In genomic region chr17:80362428-80363119, GRCh38 we compare ENCODE assay signal across 14 cellular contexts. TPM values are rescaled to one million over a fixed set of nuclear protein-coding genes. Genes with fewer than 3 reads are reported as not detected.
DNase-seq lines count a peak whose midpoint lies in the region; ATAC-seq and TF ChIP-seq lines count a peak whose summit lies in the region.
"Had no signal": no experiment of that assay in that cellular context is flagged by ENCODE, and none has a peak within 500 bp of the region (broad histone marks: within the 10 kb centered on the region; RNA-seq: fewer than 3 reads in every experiment).

No MANE protein-coding gene starts in this region.

- H3K27me3 ChIP-seq in lower lobe of right lung (ENCODE audit: low read depth) = no peaks in the 10 kb centered on the region
- H3K27me3 ChIP-seq: breast epithelium had no signal

- no peaks in the 10 kb centered on the region for H3K27me3 Mint-ChIP-seq in activated naive CD8-positive, alpha-beta T cell treated with anti-CD3 and anti-CD28 coated beads, Interleukin-2, amount 10 ng/mL, durations not matched to agents 7 days and 5 days
- H3K27me3 Mint-ChIP-seq in activated naive CD8-positive, alpha-beta T cell treated with anti-CD3 and anti-CD28 coated beads for 36 hours = no peaks in the 10 kb centered on the region

- ATAC-seq in activated naive CD8-positive, alpha-beta T cell treated with anti-CD3 and anti-CD28 coated beads, Interleukin-2, amount 10 ng/mL, durations not matched to agents 7 days and 5 days (ENCODE audit: low read depth) = no peak
- ATAC-seq in lower lobe of right lung (no peak), HG03280 (IDR thresholded peaks at IDR 0.05; ENCODE audit: unreplicated experiment) (no peak), HG02938 (IDR thresholded peaks at IDR 0.05; ENCODE audit: unreplicated experiment) (no peak)
- ATAC-seq: activated T-cell treated with anti-CD3 and anti-CD28 coated beads, Interleukin-2, amount 50 U/mL, for 4 hours had no signal

- no peak overlapping the region for H3K4me3 Mint-ChIP-seq in activated naive CD8-positive, alpha-beta T cell treated with anti-CD3 and anti-CD28 coated beads, Interleukin-2, amount 10 ng/mL, durations not matched to agents 7 days and 5 days
- H3K4me3 Mint-ChIP-seq in activated naive CD8-positive, alpha-beta T cell treated with anti-CD3 and anti-CD28 coated beads for 36 hours = no peak overlapping the region
- H3K4me3 Mint-ChIP-seq: activated T-cell treated with anti-CD3 and anti-CD28 coated beads, Interleukin-2, amount 50 U/mL, for 4 hours had no signal

- H3K27ac ChIP-seq in lower lobe of right lung = peak overlapping the region; percentile 11

- intact Hi-C loops in lower lobe of right lung (cut with DNase I) = no loop called here

- POLR2A ChIA-PET in activated naive CD8-positive, alpha-beta T cell treated with anti-CD3 and anti-CD28 coated beads, Interleukin-2, amount 10 ng/mL, durations not matched to agents 7 days and 5 days (lab: Charles Lee) = no interaction called here

- no peak overlapping the region for H3K4me3 ChIP-seq in fibroblast of mammary gland (ENCODE audit: control insufficient read depth, low read depth, low read length)
- H3K4me3 ChIP-seq in lower lobe of right lung = no peak overlapping the region
- H3K4me3 ChIP-seq: HAP-1 had no signal

- peaks cover 49% of the 10 kb centered on the region for H3K36me3 Mint-ChIP-seq in activated naive CD8-positive, alpha-beta T cell treated with anti-CD3 and anti-CD28 coated beads, Interleukin-2, amount 10 ng/mL, durations not matched to agents 7 days and 5 days
- H3K36me3 Mint-ChIP-seq in activated naive CD8-positive, alpha-beta T cell treated with anti-CD3 and anti-CD28 coated beads for 36 hours = peaks cover 37% of the 10 kb centered on the region

- H3K4me1 ChIP-seq in lower lobe of right lung = no peaks in the 10 kb centered on the region
- H3K4me1 ChIP-seq: breast epithelium, Caco-2, HAP-1 had no signal

- no peaks in the 10 kb centered on the region for H3K9me3 ChIP-seq in lower lobe of right lung
- H3K9me3 ChIP-seq: breast epithelium, Caco-2, HAP-1 had no signal

- H3K27ac Mint-ChIP-seq in activated naive CD8-positive, alpha-beta T cell treated with anti-CD3 and anti-CD28 coated beads, Interleukin-2, amount 10 ng/mL, durations not matched to agents 7 days and 5 days = no peak overlapping the region
- no peak overlapping the region for H3K27ac Mint-ChIP-seq in activated naive CD8-positive, alpha-beta T cell treated with anti-CD3 and anti-CD28 coated beads for 36 hours

- H3K9me3 Mint-ChIP-seq in activated naive CD8-positive, alpha-beta T cell treated with anti-CD3 and anti-CD28 coated beads, Interleukin-2, amount 10 ng/mL, durations not matched to agents 7 days and 5 days = no peaks in the 10 kb centered on the region
- no peaks in the 10 kb centered on the region for H3K9me3 Mint-ChIP-seq in activated naive CD8-positive, alpha-beta T cell treated with anti-CD3 and anti-CD28 coated beads for 36 hours
- H3K9me3 Mint-ChIP-seq: activated T-cell treated with anti-CD3 and anti-CD28 coated beads, Interleukin-2, amount 50 U/mL, for 4 hours had no signal

- no peaks in the 10 kb centered on the region for H3K4me1 Mint-ChIP-seq in activated naive CD8-positive, alpha-beta T cell treated with anti-CD3 and anti-CD28 coated beads, Interleukin-2, amount 10 ng/mL, durations not matched to agents 7 days and 5 days
- H3K4me1 Mint-ChIP-seq in activated naive CD8-positive, alpha-beta T cell treated with anti-CD3 and anti-CD28 coated beads for 36 hours = no peaks in the 10 kb centered on the region

- peak; percentile 23 for DNase-seq in activated naive CD8-positive, alpha-beta T cell treated with anti-CD3 and anti-CD28 coated beads, Interleukin-2, amount 10 ng/mL, durations not matched to agents 7 days and 5 days
- no peak for DNase-seq in activated naive CD8-positive, alpha-beta T cell treated with anti-CD3 and anti-CD28 coated beads for 36 hours
- DNase-seq in fibroblast of mammary gland (ENCODE audit: low read depth) (peak; percentile 90), lower lobe of right lung (no peak), cerebellar cortex (ENCODE audit: low spot score) (no peak), NCI-H1694 treated with DMSO at 0.1 percent for 48 hours (lab: John Stamatoyannopoulos, UW) (no peak)
- DNase-seq: activated T-cell treated with anti-CD3 and anti-CD28 coated beads, Interleukin-2, amount 50 U/mL, for 4 hours; NCI-H2171; stimulated activated CD4-positive, alpha-beta T cell treated with anti-CD3 and anti-CD28 coated beads, Interleukin-12 subunit alpha, Interleukin-12 subunit beta, amount 100 ng/mL, for 4 hours had no signal

- H3K36me3 ChIP-seq in lower lobe of right lung = peaks cover 100% of the 10 kb centered on the region

- TF ChIP-seq CTCF in fibroblast of mammary gland (conservative IDR thresholded peaks at IDR 0.05; ENCODE audit: control insufficient read depth, insufficient read depth, low read depth, low read length) = no peak
- no peak for TF ChIP-seq CTCF in lower lobe of right lung (IDR thresholded peaks at IDR 0.05)

RNA-seq across cellular contexts. Expression of gene ENDOV, which starts 52.4 kb away (rescaled TPM):
- 10 to 100 TPM; 17.8 to 23.1 TPM for total RNA-seq in activated naive CD8-positive, alpha-beta T cell treated with anti-CD3 and anti-CD28 coated beads, Interleukin-2, amount 10 ng/mL, durations not matched to agents 7 days and 5 days
- total RNA-seq in activated naive CD8-positive, alpha-beta T cell treated with anti-CD3 and anti-CD28 coated beads for 36 hours = 10 to 100 TPM; 11.7 to 13.8 TPM
- 23.4 TPM for total RNA-seq in lower lobe of right lung

Comparison
In these comparisons a context has a peak if more than half of its experiments do, and no peak if none do; other contexts are left out.
1. DNase-seq: peak in activated naive CD8-positive, alpha-beta T cell treated with anti-CD3 and anti-CD28 coated beads, Interleukin-2, amount 10 ng/mL, durations not matched to agents 7 days and 5 days (single experiment) and fibroblast of mammary gland (single experiment); none in activated naive CD8-positive, alpha-beta T cell treated with anti-CD3 and anti-CD28 coated beads for 36 hours (single experiment), lower lobe of right lung (single experiment), cerebellar cortex (single experiment) and NCI-H1694 treated with DMSO at 0.1 percent for 48 hours (single experiment).